In genomic region chr13:22915442-22916082, GRCh38 we compare ENCODE assay signal across 8 cellular contexts.
DNase-seq lines count a peak whose midpoint lies in the region; ATAC-seq, FAIRE-seq and TF ChIP-seq lines count a peak whose summit lies in the region.

No MANE protein-coding gene starts in this region.

- under 1% methylated on average over 28 of the region's 58 CpGs for WGBS in right lobe of liver (ENCODE audit: insufficient coverage, low coverage, low lambda C conversion rate, missing lambda C conversion rate)

- no peaks in the 10 kb centered on the region for H3K9me3 ChIP-seq in HAP-1
- H3K9me3 ChIP-seq in right lobe of liver = no peaks in the 10 kb centered on the region

- DNase-seq in Daoy (ENCODE audit: low read depth) (peak; percentile 77), HAP-1 (ENCODE audit: low spot score in 2 of 2) (peak; percentile 39 to 74), NCI-H774 (lab: John Stamatoyannopoulos, UW) (peak; percentile 16), dorsolateral prefrontal cortex (peak; percentile 42 to 90 (median 73)), right lobe of liver (peak in 1 of 3 donors; percentile 45), substantia nigra (lab: John Stamatoyannopoulos, UW) (peak in 27 of 49 donors; percentile 10 to 81 (median 40)), H54 (ENCODE audit: insufficient read length, low spot score) (no peak), NCI-H2107 treated with DMSO at 0.1 percent for 48 hours (lab: John Stamatoyannopoulos, UW; ENCODE audit: unreplicated experiment) (no peak)

- no peaks in the 10 kb centered on the region for H3K36me3 ChIP-seq in HAP-1 (replicated peaks)
- H3K36me3 ChIP-seq in right lobe of liver = no peaks in the 10 kb centered on the region

- no peaks in the 10 kb centered on the region for H3K27me3 ChIP-seq in HAP-1 (ENCODE audit: low read depth)
- H3K27me3 ChIP-seq in dorsolateral prefrontal cortex = no peaks in the 10 kb centered on the region
- no peaks in the 10 kb centered on the region for H3K27me3 ChIP-seq in right lobe of liver

- H3K4me3 ChIP-seq in HAP-1 = peak overlapping the region; percentile 53
- peak overlapping the region; percentile 40 to 79 (median 66) for H3K4me3 ChIP-seq in dorsolateral prefrontal cortex
- peak overlapping the region; percentile 21 to 50 (median 32) for H3K4me3 ChIP-seq in right lobe of liver

- in situ Hi-C loops in HAP-1 (cut with MboI; ENCODE audit: low sequenced_read_pairs) = no loop called here

- TF ChIP-seq POLR2A in right lobe of liver (IDR thresholded peaks at IDR 0.05) (no peak), H54 (IDR thresholded peaks at IDR 0.05; ENCODE audit: low read depth, low read length) (no peak)

- TF ChIP-seq CTCF in dorsolateral prefrontal cortex (IDR thresholded peaks at IDR 0.05 in 54 of 56, conservative IDR thresholded peaks at IDR 0.05 in 2 of 56; ENCODE audit: low read depth in 1 of 56, partially characterized antibody in 56 of 56) (peak in 1 of 56 donors; percentile 7), right lobe of liver (IDR thresholded peaks at IDR 0.05) (no peak)

- H3K4me1 ChIP-seq in HAP-1 (no peaks in the 10 kb centered on the region; the same call in 1 of the 2 replicates), right lobe of liver (no peaks in the 10 kb centered on the region)

- peak overlapping the region in 37 of 59 donors; percentile 4 to 83 (median 54) for H3K27ac ChIP-seq in dorsolateral prefrontal cortex
- no peak overlapping the region for H3K27ac ChIP-seq in right lobe of liver
- H3K27ac ChIP-seq in substantia nigra (ENCODE audit: low read depth, low read length, poor library complexity, severe bottlenecking) = no peak overlapping the region

- ATAC-seq in right lobe of liver = peak; percentile 56 to 81 (median 62)

- FAIRE-seq in H54 (lab: Jason Lieb, UNC) = no peak

- intact Hi-C loops in dorsolateral prefrontal cortex (cut with DNase I) = no loop called here
- intact Hi-C loops in right lobe of liver (cut with DNase I) = no loop called here

Comparison
In these comparisons a context has a peak if more than half of its experiments do, and no peak if none do; other contexts are left out.
1. DNase-seq: peak in Daoy (single experiment), HAP-1 (2 of 2), NCI-H774 (single experiment), dorsolateral prefrontal cortex (10 of 10) and substantia nigra (27 of 49); none in H54 (single experiment) and NCI-H2107 treated with DMSO at 0.1 percent for 48 hours (single experiment).
2. H3K27ac ChIP-seq: peak in dorsolateral prefrontal cortex (37 of 59); none in right lobe of liver (0 of 3) and substantia nigra (single experiment).
3. Peak in every context shown above with its lines, with median percentiles within 50 percentile points of each other: H3K4me3 ChIP-seq.